ENCODE assay signal across 18 cellular contexts in genomic region chr20:48287552-48288170, GRCh38.
DNase-seq lines count a peak whose midpoint lies in the region; ATAC-seq, FAIRE-seq and TF ChIP-seq lines count a peak whose summit lies in the region.
"Had no signal": no experiment of that assay in that cellular context is flagged by ENCODE, and none has a peak within 500 bp of the region (broad histone marks: within the 10 kb centered on the region; RNA-seq: fewer than 3 reads in every experiment).

No MANE protein-coding gene starts in this region.

- intact Hi-C loops in HepG2 (cut with micrococcal nuclease; ENCODE audit: unreplicated experiment) (no loop called here), right lobe of liver (cut with DNase I) (no loop called here), esophagus squamous epithelium (cut with DNase I) (no loop called here)
- intact Hi-C loops in activated CD8-positive, alpha-beta T cell treated with anti-CD3 and anti-CD28 coated beads for 36 hours (cut with micrococcal nuclease): no loop called here

- DNase-seq in HepG2 (ENCODE audit: low spot score) (no peak), right lobe of liver (no peak), esophagus squamous epithelium (lab: John Stamatoyannopoulos, UW) (no peak), renal cortical epithelial cell (ENCODE audit: low read depth) (peak; percentile 66), NAMALWA (ENCODE audit: low spot score) (no peak)
- no peak for DNase-seq in activated CD8-positive, alpha-beta T cell treated with anti-CD3 and anti-CD28 coated beads for 36 hours
- DNase-seq: activated naive CD8-positive, alpha-beta T cell treated with anti-CD3 and anti-CD28 coated beads, Interleukin-2, amount 10 ng/mL, durations not matched to agents 7 days and 5 days; left cardiac atrium; NCI-H2029; NCI-H446 treated with DMSO at 0.1 percent for 48 hours had no signal

- H3K4me3 Mint-ChIP-seq in activated CD8-positive, alpha-beta T cell treated with anti-CD3 and anti-CD28 coated beads for 36 hours: no peak overlapping the region
- H3K4me3 Mint-ChIP-seq: activated naive CD8-positive, alpha-beta T cell treated with anti-CD3 and anti-CD28 coated beads, Interleukin-2, amount 10 ng/mL, durations not matched to agents 7 days and 5 days; activated T-helper 17 cell treated with anti-CD3 and anti-CD28 coated beads, Interleukin-2, amount 50 U/mL, for 72 hours; IgD-negative memory B cell had no signal

- CTCF ChIA-PET in HepG2 (lab: Yijun Ruan, JAX; ENCODE audit: low intra/inter-chr PET ratio, low total read pairs): interaction anchor here (0.8 kb wide), 1 partner anchor 333 kb away, joined by 3 read pairs; no protein-coding TSS in a partner anchor
- CTCF ChIA-PET in activated CD8-positive, alpha-beta T cell treated with anti-CD3 and anti-CD28 coated beads for 36 hours (lab: Charles Lee): no interaction called here

- in situ Hi-C loops in HepG2 (cut with HindIII; ENCODE audit: extremely low pct_ligation_motif_present, low pct_unique_long_range_greater_than_20kb): no loop called here

- 0 out of 2 replicates have a peak overlapping the region, but pooled peaks have one; percentile 13 for H3K4me2 ChIP-seq in HepG2 (ENCODE audit: low read depth, low read length)

- H3K27ac Mint-ChIP-seq in activated CD8-positive, alpha-beta T cell treated with anti-CD3 and anti-CD28 coated beads for 36 hours: no peak overlapping the region
- H3K27ac Mint-ChIP-seq: activated naive CD8-positive, alpha-beta T cell treated with anti-CD3 and anti-CD28 coated beads, Interleukin-2, amount 10 ng/mL, durations not matched to agents 7 days and 5 days; activated T-helper 17 cell treated with anti-CD3 and anti-CD28 coated beads, Interleukin-2, amount 50 U/mL, for 72 hours; IgD-negative memory B cell had no signal

- H3K36me3 Mint-ChIP-seq in activated CD8-positive, alpha-beta T cell treated with anti-CD3 and anti-CD28 coated beads for 36 hours (ENCODE audit: low read depth): no peaks in the 10 kb centered on the region
- H3K36me3 Mint-ChIP-seq: activated naive CD8-positive, alpha-beta T cell treated with anti-CD3 and anti-CD28 coated beads, Interleukin-2, amount 10 ng/mL, durations not matched to agents 7 days and 5 days had no signal

- peaks cover 0 to 12% of the 10 kb centered on the region in 2 experiments; a peak in 3 of 5 replicates for H3K27me3 ChIP-seq in HepG2 (ENCODE audit: control insufficient read depth in 1 of 2, insufficient read depth in 2 of 2, low read length in 2 of 2)
- no peaks in the 10 kb centered on the region for H3K27me3 ChIP-seq in right lobe of liver
- peaks cover 0 to 11% (median 0%) of the 10 kb centered on the region in 4 donors for H3K27me3 ChIP-seq in esophagus squamous epithelium
- H3K27me3 ChIP-seq: tibial nerve had no signal

- no peak for TF ChIP-seq EP300 in HepG2 (IDR thresholded peaks at IDR 0.05; ENCODE audit: low read depth in 2 of 2, low read length in 2 of 2)
- no peak for TF ChIP-seq EP300 in HepG2 (CRISPR knock-in tag; IDR thresholded peaks at IDR 0.05; ENCODE audit: borderline replicate concordance)

- H3K79me2 ChIP-seq in HepG2 (ENCODE audit: insufficient read depth, low read length): no peaks in the 10 kb centered on the region

- H3K9me3 ChIP-seq in HepG2 (ENCODE audit: low read length) (no peaks in the 10 kb centered on the region), right lobe of liver (no peaks in the 10 kb centered on the region), esophagus squamous epithelium (no peaks in the 10 kb centered on the region)
- H3K9me3 ChIP-seq: tibial nerve had no signal

- TF ChIP-seq POLR2A in HepG2 (IDR thresholded peaks at IDR 0.05; ENCODE audit: insufficient read depth in 1 of 2, low read depth in 2 of 2, low read length in 2 of 2) (no peak), right lobe of liver (IDR thresholded peaks at IDR 0.05) (no peak), esophagus squamous epithelium (IDR thresholded peaks at IDR 0.05) (no peak)

- BruUV-seq in HepG2 (replicated peaks; lab: Mats Ljungman, UMichigan): no TSS peak

- H3K4me1 ChIP-seq in HepG2 (ENCODE audit: insufficient read depth, low read length): peaks cover 65% of the 10 kb centered on the region
- H3K4me1 ChIP-seq in right lobe of liver: peaks cover 0 to 34% (median 0%) of the 10 kb centered on the region in 4 donors
- H3K4me1 ChIP-seq in esophagus squamous epithelium: peaks cover 9 to 33% (median 14%) of the 10 kb centered on the region in 3 donors

- no peaks in the 10 kb centered on the region for H3K4me1 Mint-ChIP-seq in activated CD8-positive, alpha-beta T cell treated with anti-CD3 and anti-CD28 coated beads for 36 hours (ENCODE audit: low read depth)
- H3K4me1 Mint-ChIP-seq: activated naive CD8-positive, alpha-beta T cell treated with anti-CD3 and anti-CD28 coated beads, Interleukin-2, amount 10 ng/mL, durations not matched to agents 7 days and 5 days; activated T-helper 17 cell treated with anti-CD3 and anti-CD28 coated beads, Interleukin-2, amount 50 U/mL, for 72 hours had no signal

- WGBS in HepG2 (ENCODE audit: low lambda C conversion rate): 56% methylated on average over 6 of the region's 6 CpGs
- WGBS in right lobe of liver (ENCODE audit: insufficient coverage, low coverage, low lambda C conversion rate, missing lambda C conversion rate): 72% methylated on average over 2 of the region's 6 CpGs
- 80 to 86% methylated on average over 5 to 6 of the region's 6 CpGs for WGBS in esophagus squamous epithelium, 2 donors

- POLR2A ChIA-PET in HepG2 (lab: Yijun Ruan, JAX): no interaction called here
- POLR2A ChIA-PET in activated CD8-positive, alpha-beta T cell treated with anti-CD3 and anti-CD28 coated beads for 36 hours (lab: Charles Lee): no interaction called here

- H2AFZ ChIP-seq in HepG2 (ENCODE audit: low read length): no peak overlapping the region

- H3K27ac ChIP-seq in HepG2 (ENCODE audit: extremely low read length, insufficient read depth, low read length) (no peak overlapping the region), right lobe of liver (no peak overlapping the region), esophagus squamous epithelium (peak overlapping the region; percentile 8 to 43 (median 24))

- no peak for TF ChIP-seq RAD21 in HepG2 (CRISPR knock-in tag; IDR thresholded peaks at IDR 0.05)

- no peak overlapping the region for H3K9ac ChIP-seq in HepG2 (ENCODE audit: insufficient read depth, low read depth, low read length)

- H3K4me3 ChIP-seq in HepG2 (replicated peaks in 1 of 3; ENCODE audit: insufficient read depth in 1 of 3, low read depth in 2 of 3, low read length in 3 of 3) (no peak overlapping the region), right lobe of liver (no peak overlapping the region), esophagus squamous epithelium (no peak overlapping the region)
- H3K4me3 ChIP-seq: tibial nerve had no signal

- H4K20me1 ChIP-seq in HepG2 (ENCODE audit: insufficient read depth, low read length): no peaks in the 10 kb centered on the region

- H3K27me3 Mint-ChIP-seq in activated CD8-positive, alpha-beta T cell treated with anti-CD3 and anti-CD28 coated beads for 36 hours: peaks cover 5% of the 10 kb centered on the region

- no peak for FAIRE-seq in HepG2 (lab: Jason Lieb, UNC)
- FAIRE-seq: D721Med had no signal

- no peak for TF ChIP-seq CTCF in HepG2 (CRISPR knock-in tag; IDR thresholded peaks at IDR 0.05)
- TF ChIP-seq CTCF in right lobe of liver (IDR thresholded peaks at IDR 0.05): no peak
- TF ChIP-seq CTCF in esophagus squamous epithelium (IDR thresholded peaks at IDR 0.05): no peak
- TF ChIP-seq CTCF in activated CD8-positive, alpha-beta T cell treated with anti-CD3 and anti-CD28 coated beads for 36 hours (IDR thresholded peaks at IDR 0.05): no peak

- no peaks in the 10 kb centered on the region for H3K36me3 ChIP-seq in HepG2 (replicated peaks in 1 of 2; ENCODE audit: control insufficient read depth in 1 of 2, insufficient read depth in 2 of 2, low read length in 2 of 2)
- no peaks in the 10 kb centered on the region for H3K36me3 ChIP-seq in right lobe of liver
- no peaks in the 10 kb centered on the region for H3K36me3 ChIP-seq in esophagus squamous epithelium
- H3K36me3 ChIP-seq: tibial nerve had no signal

- ATAC-seq in HepG2 (no peak), right lobe of liver (no peak), GM19397 (IDR thresholded peaks at IDR 0.05; ENCODE audit: unreplicated experiment) (no peak), HG03095 (IDR thresholded peaks at IDR 0.05; ENCODE audit: unreplicated experiment) (no peak)
- ATAC-seq in activated CD8-positive, alpha-beta T cell treated with anti-CD3 and anti-CD28 coated beads for 36 hours: no peak
- ATAC-seq: activated T-helper 17 cell treated with anti-CD3 and anti-CD28 coated beads, Interleukin-2, amount 50 U/mL, for 72 hours; esophagus mucosa; HCT116 had no signal

- no peaks in the 10 kb centered on the region for H3K9me3 Mint-ChIP-seq in activated CD8-positive, alpha-beta T cell treated with anti-CD3 and anti-CD28 coated beads for 36 hours
- H3K9me3 Mint-ChIP-seq: activated naive CD8-positive, alpha-beta T cell treated with anti-CD3 and anti-CD28 coated beads, Interleukin-2, amount 10 ng/mL, durations not matched to agents 7 days and 5 days; activated T-helper 17 cell treated with anti-CD3 and anti-CD28 coated beads, Interleukin-2, amount 50 U/mL, for 72 hours had no signal

TF ChIP-seq in HepG2, 621 proteins besides CTCF, POLR2A, EP300 and RAD21 (continues in another document):
- TF ChIP-seq MZF1 (CRISPR knock-in tag; IDR thresholded peaks at IDR 0.05; ENCODE audit: borderline replicate concordance): no peak
- no peak for TF ChIP-seq ZSCAN20 (CRISPR knock-in tag; IDR thresholded peaks at IDR 0.05; ENCODE audit: borderline replicate concordance)
- no peak for TF ChIP-seq ZMAT3 (CRISPR knock-in tag; conservative IDR thresholded peaks at IDR 0.05)
- no peak for TF ChIP-seq ZNF883 (CRISPR knock-in tag; IDR thresholded peaks at IDR 0.05; ENCODE audit: not compliant biosample characterization)
- no peak for TF ChIP-seq ZNF383 (CRISPR knock-in tag; IDR thresholded peaks at IDR 0.05; ENCODE audit: borderline replicate concordance)
- no peak for TF ChIP-seq RFXANK (CRISPR knock-in tag; IDR thresholded peaks at IDR 0.05)
- no peak for TF ChIP-seq ZNF460 (CRISPR knock-in tag; IDR thresholded peaks at IDR 0.05; ENCODE audit: borderline replicate concordance)
- TF ChIP-seq HNF1B (CRISPR knock-in tag; IDR thresholded peaks at IDR 0.05): no peak
- no peak for TF ChIP-seq TBL1XR1 (IDR thresholded peaks at IDR 0.05; ENCODE audit: borderline replicate concordance, low read length, partially characterized antibody)

Comparison
In these comparisons a context has a peak if more than half of its experiments do, and no peak if none do; other contexts are left out.
1. H3K27ac ChIP-seq: peak in esophagus squamous epithelium (4 of 4); none in HepG2 (single experiment) and right lobe of liver (0 of 3).